Comparison of ENCODE assay signal across 1 cellular context in the genomic region with DNA sequence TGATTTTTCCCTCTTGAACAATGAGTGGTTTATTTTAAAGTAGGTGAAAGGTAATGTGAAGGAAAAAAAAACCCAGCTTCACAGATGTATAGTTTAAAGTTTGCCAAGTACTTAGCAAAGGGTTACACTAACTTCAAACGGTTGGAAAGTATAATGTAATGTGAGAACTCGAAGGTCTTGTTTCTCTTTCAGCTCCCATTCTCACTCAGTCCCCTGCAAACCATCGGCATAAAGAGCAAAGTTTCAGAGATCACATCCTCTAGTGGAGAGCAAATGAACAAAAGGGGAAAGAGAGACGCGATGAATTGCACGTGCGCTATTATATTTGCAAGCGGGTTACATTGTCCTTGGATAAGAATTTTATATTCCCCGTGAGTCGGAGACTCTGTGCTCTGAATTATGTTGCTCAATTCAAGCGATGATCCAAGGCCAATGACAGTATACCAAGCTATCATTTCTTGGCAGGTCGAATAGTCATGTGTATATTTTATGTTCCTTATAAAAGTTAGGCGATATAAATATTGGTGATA.
A peak's percentile ranks its signal among the peaks of the same experiment; 100 is the strongest.
TF ChIP-seq lines count a peak whose summit lies in the region.

No MANE protein-coding gene starts in this region.

TF ChIP-seq in GM12878, 131 proteins besides CTCF, POLR2A, EP300 and RAD21 (continued from another document):
- TF ChIP-seq, protein P1, sequence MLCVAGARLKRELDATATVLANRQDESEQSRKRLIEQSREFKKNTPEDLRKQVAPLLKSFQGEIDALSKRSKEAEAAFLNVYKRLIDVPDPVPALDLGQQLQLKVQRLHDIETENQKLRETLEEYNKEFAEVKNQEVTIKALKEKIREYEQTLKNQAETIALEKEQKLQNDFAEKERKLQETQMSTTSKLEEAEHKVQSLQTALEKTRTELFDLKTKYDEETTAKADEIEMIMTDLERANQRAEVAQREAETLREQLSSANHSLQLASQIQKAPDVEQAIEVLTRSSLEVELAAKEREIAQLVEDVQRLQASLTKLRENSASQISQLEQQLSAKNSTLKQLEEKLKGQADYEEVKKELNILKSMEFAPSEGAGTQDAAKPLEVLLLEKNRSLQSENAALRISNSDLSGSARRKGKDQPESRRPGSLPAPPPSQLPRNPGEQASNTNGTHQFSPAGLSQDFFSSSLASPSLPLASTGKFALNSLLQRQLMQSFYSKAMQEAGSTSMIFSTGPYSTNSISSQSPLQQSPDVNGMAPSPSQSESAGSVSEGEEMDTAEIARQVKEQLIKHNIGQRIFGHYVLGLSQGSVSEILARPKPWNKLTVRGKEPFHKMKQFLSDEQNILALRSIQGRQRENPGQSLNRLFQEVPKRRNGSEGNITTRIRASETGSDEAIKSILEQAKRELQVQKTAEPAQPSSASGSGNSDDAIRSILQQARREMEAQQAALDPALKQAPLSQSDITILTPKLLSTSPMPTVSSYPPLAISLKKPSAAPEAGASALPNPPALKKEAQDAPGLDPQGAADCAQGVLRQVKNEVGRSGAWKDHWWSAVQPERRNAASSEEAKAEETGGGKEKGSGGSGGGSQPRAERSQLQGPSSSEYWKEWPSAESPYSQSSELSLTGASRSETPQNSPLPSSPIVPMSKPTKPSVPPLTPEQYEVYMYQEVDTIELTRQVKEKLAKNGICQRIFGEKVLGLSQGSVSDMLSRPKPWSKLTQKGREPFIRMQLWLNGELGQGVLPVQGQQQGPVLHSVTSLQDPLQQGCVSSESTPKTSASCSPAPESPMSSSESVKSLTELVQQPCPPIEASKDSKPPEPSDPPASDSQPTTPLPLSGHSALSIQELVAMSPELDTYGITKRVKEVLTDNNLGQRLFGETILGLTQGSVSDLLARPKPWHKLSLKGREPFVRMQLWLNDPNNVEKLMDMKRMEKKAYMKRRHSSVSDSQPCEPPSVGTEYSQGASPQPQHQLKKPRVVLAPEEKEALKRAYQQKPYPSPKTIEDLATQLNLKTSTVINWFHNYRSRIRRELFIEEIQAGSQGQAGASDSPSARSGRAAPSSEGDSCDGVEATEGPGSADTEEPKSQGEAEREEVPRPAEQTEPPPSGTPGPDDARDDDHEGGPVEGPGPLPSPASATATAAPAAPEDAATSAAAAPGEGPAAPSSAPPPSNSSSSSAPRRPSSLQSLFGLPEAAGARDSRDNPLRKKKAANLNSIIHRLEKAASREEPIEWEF (IDR thresholded peaks at IDR 0.05; ENCODE audit: insufficient replicate concordance, low read depth, low read length) = no peak
- no peak for TF ChIP-seq KLF5 (IDR thresholded peaks at IDR 0.05; ENCODE audit: partially characterized antibody)
- TF ChIP-seq POU2F2 (IDR thresholded peaks at IDR 0.05; ENCODE audit: borderline replicate concordance, low read depth, low read length) = no peak
- TF ChIP-seq CHD2 (IDR thresholded peaks at IDR 0.05; ENCODE audit: borderline replicate concordance, low read depth, low read length) = no peak
- TF ChIP-seq RFX5 (IDR thresholded peaks at IDR 0.05; ENCODE audit: low read depth, low read length) = 0 out of 2 replicates have a peak, but pooled peaks have one; percentile 14
- TF ChIP-seq HDGF (IDR thresholded peaks at IDR 0.05) = no peak
- peak; percentile 40; the same call in 1 of the 2 replicates for TF ChIP-seq ZNF384 (IDR thresholded peaks at IDR 0.05; ENCODE audit: borderline replicate concordance, low read depth, low read length)
- no peak for TF ChIP-seq CHD1 (IDR thresholded peaks at IDR 0.05; ENCODE audit: low read depth, low read length)
- no peak for TF ChIP-seq TBL1XR1 (IDR thresholded peaks at IDR 0.05; ENCODE audit: low read depth, low read length)
- TF ChIP-seq IKZF2 (IDR thresholded peaks at IDR 0.05) = peak in 1 of 2 experiments; percentile 12; a peak in 2 of 4 replicates
- TF ChIP-seq MTA3 (IDR thresholded peaks at IDR 0.05; ENCODE audit: borderline replicate concordance, low read length) = no peak
- peak; percentile 93 to 95 for TF ChIP-seq BHLHE40 (IDR thresholded peaks at IDR 0.05; ENCODE audit: borderline replicate concordance in 1 of 2, low read depth in 2 of 2, low read length in 1 of 2)
- TF ChIP-seq SPI1 (IDR thresholded peaks at IDR 0.05; ENCODE audit: borderline replicate concordance, insufficient read depth, low read depth, low read length) = 0 out of 2 replicates have a peak, but pooled peaks have one; percentile 15
- no peak for TF ChIP-seq TCF12 (IDR thresholded peaks at IDR 0.05; ENCODE audit: low read depth, low read length)
- no peak for TF ChIP-seq SKIL (IDR thresholded peaks at IDR 0.05; ENCODE audit: low read depth, poor library complexity, severe bottlenecking)
- no peak for TF ChIP-seq RBBP5 (conservative IDR thresholded peaks at IDR 0.05)
- no peak for TF ChIP-seq ZNF274 (IDR thresholded peaks at IDR 0.05; ENCODE audit: insufficient read depth, insufficient read length)
- no peak for TF ChIP-seq ELK1 (IDR thresholded peaks at IDR 0.05; ENCODE audit: low read depth, low read length)
- TF ChIP-seq, protein P2, sequence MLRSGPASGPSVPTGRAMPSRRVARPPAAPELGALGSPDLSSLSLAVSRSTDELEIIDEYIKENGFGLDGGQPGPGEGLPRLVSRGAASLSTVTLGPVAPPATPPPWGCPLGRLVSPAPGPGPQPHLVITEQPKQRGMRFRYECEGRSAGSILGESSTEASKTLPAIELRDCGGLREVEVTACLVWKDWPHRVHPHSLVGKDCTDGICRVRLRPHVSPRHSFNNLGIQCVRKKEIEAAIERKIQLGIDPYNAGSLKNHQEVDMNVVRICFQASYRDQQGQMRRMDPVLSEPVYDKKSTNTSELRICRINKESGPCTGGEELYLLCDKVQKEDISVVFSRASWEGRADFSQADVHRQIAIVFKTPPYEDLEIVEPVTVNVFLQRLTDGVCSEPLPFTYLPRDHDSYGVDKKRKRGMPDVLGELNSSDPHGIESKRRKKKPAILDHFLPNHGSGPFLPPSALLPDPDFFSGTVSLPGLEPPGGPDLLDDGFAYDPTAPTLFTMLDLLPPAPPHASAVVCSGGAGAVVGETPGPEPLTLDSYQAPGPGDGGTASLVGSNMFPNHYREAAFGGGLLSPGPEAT (IDR thresholded peaks at IDR 0.05; ENCODE audit: low read depth) = peak; percentile 29; the same call in 1 of the 2 replicates
- TF ChIP-seq BCL11A (IDR thresholded peaks at IDR 0.05; ENCODE audit: low read depth, low read length) = no peak
- TF ChIP-seq RELA (IDR thresholded peaks at IDR 0.05; ENCODE audit: borderline replicate concordance, partially characterized antibody) = no peak
- TF ChIP-seq NBN (IDR thresholded peaks at IDR 0.05) = peak; percentile 47; the same call in 1 of the 2 replicates
